ENCODE assay signal across 1 cellular context in the genomic region with DNA sequence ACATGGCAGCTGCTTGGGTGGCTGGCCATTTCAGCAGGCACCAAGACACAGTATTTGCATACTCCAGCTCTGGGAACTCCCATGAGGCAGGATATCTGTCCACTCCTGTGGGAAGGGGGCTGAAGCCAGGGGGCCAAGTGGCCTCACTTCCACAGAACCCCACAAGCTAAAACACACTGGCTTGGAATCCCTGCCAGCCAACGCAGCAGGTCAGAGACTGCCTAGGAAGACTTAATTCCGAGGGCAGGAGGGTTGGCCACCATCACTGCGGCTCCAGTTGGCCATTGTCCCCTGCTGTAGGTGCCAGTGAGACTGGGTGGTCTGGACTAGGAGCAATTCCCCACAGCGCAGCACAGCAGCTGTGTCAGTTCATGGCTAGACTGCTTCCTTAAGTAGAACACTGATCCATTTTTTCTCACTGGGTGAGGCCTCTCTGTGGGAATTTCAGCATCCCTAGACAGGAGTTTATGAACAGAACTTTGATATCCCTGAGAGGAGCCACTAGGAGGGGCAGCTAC.
TF ChIP-seq lines count a peak whose summit lies in the region.

No MANE protein-coding gene starts in this region.

TF ChIP-seq in H1, 55 proteins besides CTCF, POLR2A, EP300 and RAD21:
- TF ChIP-seq SUZ12 (IDR thresholded peaks at IDR 0.05; ENCODE audit: low read length) (no peak), CBX5 (IDR thresholded peaks at IDR 0.05; ENCODE audit: low read depth, low read length) (no peak), CTBP2 (IDR thresholded peaks at IDR 0.05; ENCODE audit: borderline replicate concordance, insufficient read depth, insufficient read length, low read length) (no peak), SIRT6 (IDR thresholded peaks at IDR 0.05; ENCODE audit: low read length) (no peak), ZNF274 (IDR thresholded peaks at IDR 0.05; ENCODE audit: borderline replicate concordance, extremely low read depth, low read length) (no peak), RBBP5 (IDR thresholded peaks at IDR 0.05; ENCODE audit: borderline replicate concordance, low read depth, low read length) (no peak)
- TF ChIP-seq, protein P1, sequence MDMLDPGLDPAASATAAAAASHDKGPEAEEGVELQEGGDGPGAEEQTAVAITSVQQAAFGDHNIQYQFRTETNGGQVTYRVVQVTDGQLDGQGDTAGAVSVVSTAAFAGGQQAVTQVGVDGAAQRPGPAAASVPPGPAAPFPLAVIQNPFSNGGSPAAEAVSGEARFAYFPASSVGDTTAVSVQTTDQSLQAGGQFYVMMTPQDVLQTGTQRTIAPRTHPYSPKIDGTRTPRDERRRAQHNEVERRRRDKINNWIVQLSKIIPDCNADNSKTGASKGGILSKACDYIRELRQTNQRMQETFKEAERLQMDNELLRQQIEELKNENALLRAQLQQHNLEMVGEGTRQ (IDR thresholded peaks at IDR 0.05; ENCODE audit: low read length) = no peak
